Comparison of ENCODE assay signal across 1 cellular context in the genomic region with DNA sequence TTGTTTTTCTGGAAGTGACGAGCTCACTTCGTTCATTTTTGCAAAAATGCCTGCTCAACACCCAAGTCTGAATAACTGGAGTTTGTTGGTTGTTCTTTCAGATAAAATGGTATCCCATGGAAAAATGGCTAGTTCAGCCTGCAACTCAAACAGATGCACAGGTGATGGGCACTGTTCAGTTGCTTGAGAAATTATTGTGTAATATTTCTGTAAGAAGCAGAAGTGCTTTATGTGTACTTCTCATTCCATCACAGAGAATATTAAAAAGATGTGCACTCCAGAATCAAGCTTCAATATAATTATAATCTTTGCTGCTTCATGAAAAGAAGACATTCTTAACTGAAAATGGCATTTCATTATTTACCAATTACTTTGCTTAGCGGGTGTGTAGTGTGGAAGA.
TF ChIP-seq lines count a peak whose summit lies in the region.

No MANE protein-coding gene starts in this region.

TF ChIP-seq in K562, 482 proteins besides CTCF, POLR2A, EP300 and RAD21 (continued from another document):
- TF ChIP-seq, protein P1, sequence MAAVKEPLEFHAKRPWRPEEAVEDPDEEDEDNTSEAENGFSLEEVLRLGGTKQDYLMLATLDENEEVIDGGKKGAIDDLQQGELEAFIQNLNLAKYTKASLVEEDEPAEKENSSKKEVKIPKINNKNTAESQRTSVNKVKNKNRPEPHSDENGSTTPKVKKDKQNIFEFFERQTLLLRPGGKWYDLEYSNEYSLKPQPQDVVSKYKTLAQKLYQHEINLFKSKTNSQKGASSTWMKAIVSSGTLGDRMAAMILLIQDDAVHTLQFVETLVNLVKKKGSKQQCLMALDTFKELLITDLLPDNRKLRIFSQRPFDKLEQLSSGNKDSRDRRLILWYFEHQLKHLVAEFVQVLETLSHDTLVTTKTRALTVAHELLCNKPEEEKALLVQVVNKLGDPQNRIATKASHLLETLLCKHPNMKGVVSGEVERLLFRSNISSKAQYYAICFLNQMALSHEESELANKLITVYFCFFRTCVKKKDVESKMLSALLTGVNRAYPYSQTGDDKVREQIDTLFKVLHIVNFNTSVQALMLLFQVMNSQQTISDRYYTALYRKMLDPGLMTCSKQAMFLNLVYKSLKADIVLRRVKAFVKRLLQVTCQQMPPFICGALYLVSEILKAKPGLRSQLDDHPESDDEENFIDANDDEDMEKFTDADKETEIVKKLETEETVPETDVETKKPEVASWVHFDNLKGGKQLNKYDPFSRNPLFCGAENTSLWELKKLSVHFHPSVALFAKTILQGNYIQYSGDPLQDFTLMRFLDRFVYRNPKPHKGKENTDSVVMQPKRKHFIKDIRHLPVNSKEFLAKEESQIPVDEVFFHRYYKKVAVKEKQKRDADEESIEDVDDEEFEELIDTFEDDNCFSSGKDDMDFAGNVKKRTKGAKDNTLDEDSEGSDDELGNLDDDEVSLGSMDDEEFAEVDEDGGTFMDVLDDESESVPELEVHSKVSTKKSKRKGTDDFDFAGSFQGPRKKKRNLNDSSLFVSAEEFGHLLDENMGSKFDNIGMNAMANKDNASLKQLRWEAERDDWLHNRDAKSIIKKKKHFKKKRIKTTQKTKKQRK (IDR thresholded peaks at IDR 0.05; ENCODE audit: borderline replicate concordance, low read depth, low read length), result no peak
- TF ChIP-seq TAF15 (IDR thresholded peaks at IDR 0.05; ENCODE audit: low read depth, low read length) (no peak), CEBPB (tag; IDR thresholded peaks at IDR 0.05) (peak; percentile 55), NCOA1 (IDR thresholded peaks at IDR 0.05; ENCODE audit: low read depth) (no peak), KLF16 (IDR thresholded peaks at IDR 0.05) (no peak), CEBPG (CRISPR knock-in tag; IDR thresholded peaks at IDR 0.05) (no peak), CEBPG (tag; conservative IDR thresholded peaks at IDR 0.05 in 1 of 2, IDR thresholded peaks at IDR 0.05 in 1 of 2) (peak in 1 of 2 experiments; percentile 27; a peak in 1 of 4 replicates)
- TF ChIP-seq, protein P2, sequence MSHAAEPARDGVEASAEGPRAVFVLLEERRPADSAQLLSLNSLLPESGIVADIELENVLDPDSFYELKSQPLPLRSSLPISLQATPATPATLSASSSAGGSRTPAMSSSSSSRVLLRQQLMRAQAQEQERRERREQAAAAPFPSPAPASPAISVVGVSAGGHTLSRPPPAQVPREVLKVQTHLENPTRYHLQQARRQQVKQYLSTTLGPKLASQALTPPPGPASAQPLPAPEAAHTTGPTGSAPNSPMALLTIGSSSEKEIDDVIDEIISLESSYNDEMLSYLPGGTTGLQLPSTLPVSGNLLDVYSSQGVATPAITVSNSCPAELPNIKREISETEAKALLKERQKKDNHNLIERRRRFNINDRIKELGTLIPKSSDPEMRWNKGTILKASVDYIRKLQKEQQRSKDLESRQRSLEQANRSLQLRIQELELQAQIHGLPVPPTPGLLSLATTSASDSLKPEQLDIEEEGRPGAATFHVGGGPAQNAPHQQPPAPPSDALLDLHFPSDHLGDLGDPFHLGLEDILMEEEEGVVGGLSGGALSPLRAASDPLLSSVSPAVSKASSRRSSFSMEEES (CRISPR knock-in tag; IDR thresholded peaks at IDR 0.05), result no peak
TF ChIP-seq in K562: peak in this region for 2.
